Comparison of ENCODE assay signal across 8 cellular contexts in the genomic region with DNA sequence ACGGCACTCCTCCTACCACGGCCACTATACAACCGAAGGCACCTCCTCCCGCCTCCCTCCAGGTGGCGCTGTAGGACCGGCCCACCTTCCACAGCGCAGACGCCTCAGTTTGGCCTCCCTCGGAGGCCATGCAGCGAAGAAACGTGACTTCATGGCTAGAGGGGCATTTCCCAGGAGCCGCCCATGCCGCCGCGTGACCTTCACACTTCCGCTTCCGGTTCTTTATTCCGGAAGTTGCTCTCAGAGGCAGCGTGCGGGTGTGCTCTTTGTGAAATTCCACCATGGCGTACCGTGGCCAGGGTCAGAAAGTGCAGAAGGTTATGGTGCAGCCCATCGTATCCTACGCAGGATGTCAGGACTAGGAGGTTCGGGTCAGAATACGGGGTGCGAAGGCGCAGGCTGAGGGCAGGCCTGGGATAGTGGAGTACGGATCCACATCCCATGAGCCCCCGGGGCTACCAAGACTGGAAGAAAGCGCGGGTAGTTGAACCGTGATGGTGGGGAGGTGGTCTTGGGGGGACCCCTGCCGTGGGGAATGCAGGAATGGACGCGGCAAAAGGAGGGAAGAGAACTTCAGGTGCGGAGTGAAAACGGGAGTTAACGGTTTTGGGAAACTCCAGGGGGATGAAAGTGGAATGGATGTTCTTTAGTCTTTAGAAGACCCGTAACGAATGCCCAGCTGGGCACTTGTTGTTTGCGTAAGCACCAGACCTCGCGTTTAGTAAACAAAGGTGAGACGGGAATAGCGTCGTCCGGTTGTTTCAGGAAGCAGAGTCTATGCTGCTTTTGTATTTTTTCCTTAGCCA. TPM values are rescaled to one million over a fixed set of nuclear protein-coding genes. Genes with fewer than 3 reads are reported as not detected.
DNase-seq lines count a peak whose midpoint lies in the region; ATAC-seq lines count a peak whose summit lies in the region.

SNRPE (plus strand) TSS at position 221 of the 806 bp plus-strand sequence; CDS start at position 282, 61 bp downstream.

- DNase-seq in COLO829 (ENCODE audit: low spot score) (peak; percentile 98), HS-5 (ENCODE audit: low read depth) (peak; percentile 92), NK-92 (lab: John Stamatoyannopoulos, UW; ENCODE audit: unreplicated experiment) (peak; percentile 79), lung microvascular endothelial cell (ENCODE audit: low read depth in 2 of 2) (peak; percentile 99)
- DNase-seq in activated CD8-positive, alpha-beta memory T cell treated with anti-CD3 and anti-CD28 coated beads for 1 hour (ENCODE audit: extremely low read depth in 1 of 2, low read depth in 1 of 2), result peak; percentile 88 to 90
- peak; percentile 93 for DNase-seq in effector CD8-positive, alpha-beta T cell (lab: John Stamatoyannopoulos, UW)
- peak; percentile 92 to 93 (median 93) for DNase-seq in stimulated activated CD4-positive, alpha-beta T cell treated with anti-CD3 and anti-CD28 coated beads, TNF-alpha, amount 100 ng/mL, for 48 hours (ENCODE audit: low read depth in 3 of 3)

- peak; percentile 89 for ATAC-seq in GM19468 (IDR thresholded peaks at IDR 0.05; ENCODE audit: extremely low read depth, unreplicated experiment)

RNA-seq across cellular contexts. Expression of gene SNRPE, which starts in this region (rescaled TPM):
- 45.2 and 63.2 TPM in 2 replicates for total RNA-seq in lung microvascular endothelial cell

Comparison
In these comparisons a context has a peak if more than half of its experiments do, and no peak if none do; other contexts are left out.
1. Peak in every context shown above with its lines: DNase-seq and ATAC-seq.